In the genomic region with DNA sequence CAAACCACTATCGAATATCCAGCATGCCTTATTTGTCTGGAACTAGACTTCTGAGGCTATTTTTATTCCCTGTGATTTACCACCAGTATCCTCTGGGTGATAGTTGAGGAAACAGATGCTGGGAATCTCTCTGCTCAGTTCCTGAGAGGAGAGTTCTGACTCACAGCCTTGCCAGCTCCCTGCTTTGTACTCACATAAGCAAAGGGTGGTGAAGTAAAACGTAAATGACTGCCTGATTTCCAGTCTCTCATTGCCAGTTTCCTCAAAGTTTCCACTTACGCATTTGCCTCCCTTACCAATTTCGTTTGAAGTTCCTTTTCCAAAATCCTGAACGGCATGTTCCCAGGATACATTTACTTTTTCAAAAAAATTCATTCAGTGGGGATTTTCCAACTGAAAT, we compare ENCODE assay signal across 11 cellular contexts.
DNase-seq lines count a peak whose midpoint lies in the region; TF ChIP-seq lines count a peak whose summit lies in the region.
"Had no signal": no experiment of that assay in that cellular context is flagged by ENCODE, and none has a peak within 500 bp of the region (broad histone marks: within the 10 kb centered on the region; RNA-seq: fewer than 3 reads in every experiment).

No MANE protein-coding gene starts in this region.

- no peak for TF ChIP-seq POLR2A in adrenal gland (IDR thresholded peaks at IDR 0.05)

- H3K36me3 ChIP-seq in HEK293 (ENCODE audit: control insufficient read depth in 2 of 2, insufficient read depth in 1 of 2, low read length in 2 of 2) (no peaks in the 10 kb centered on the region), adrenal gland (replicated peaks in 1 of 2) (no peaks in the 10 kb centered on the region)
- H3K36me3 ChIP-seq: WERI-Rb-1 had no signal

- TF ChIP-seq CTCF in HEK293 (tag by site-specific recombination; IDR thresholded peaks at IDR 0.05): no peak
- peak in 1 of 6 experiments; percentile 13 for TF ChIP-seq CTCF in adrenal gland (IDR thresholded peaks at IDR 0.05)
- no peak for TF ChIP-seq CTCF in GM10266 (IDR thresholded peaks at IDR 0.05; ENCODE audit: control insufficient read depth, insufficient read depth, low read depth, missing control alignments)

- H3K9me3 ChIP-seq in HEK293 (ENCODE audit: control insufficient read depth, insufficient read depth, low read depth, low read length) (no peaks in the 10 kb centered on the region), adrenal gland (replicated peaks in 1 of 3) (no peaks in the 10 kb centered on the region)

- no peaks in the 10 kb centered on the region for H3K4me1 ChIP-seq in HEK293 (ENCODE audit: control insufficient read depth, insufficient read depth, low read length)
- peaks cover 0 to 2% of the 10 kb centered on the region in 2 donors for H3K4me1 ChIP-seq in adrenal gland (replicated peaks in 1 of 2)

- peaks cover 14% of the 10 kb centered on the region for H3K27me3 ChIP-seq in adrenal gland

- H3K27ac ChIP-seq in HEK293 (ENCODE audit: extremely low read depth, low read depth, low read length): no peak overlapping the region
- no peak overlapping the region for H3K27ac ChIP-seq in adrenal gland
- H3K27ac ChIP-seq: WERI-Rb-1 had no signal

- peak; percentile 87 for DNase-seq in ACHN
- peak in 5 of 7 donors; percentile 23 to 60 (median 30) for DNase-seq in adrenal gland
- peak; percentile 43 for DNase-seq in iPS-NIHi7 (ENCODE audit: extremely low spot score)
- DNase-seq in hippocampal formation (lab: John Stamatoyannopoulos, UW): no peak
- no peak for DNase-seq in NCI-H1048 (lab: John Stamatoyannopoulos, UW)
- no peak for DNase-seq in foreskin melanocyte
- DNase-seq in GM10266 (ENCODE audit: extremely low spot score): no peak
- DNase-seq: activated naive CD4-positive, alpha-beta T cell treated with Interleukin-2 at 50 U/mL for 16 hours; NCI-H2081; WERI-Rb-1 had no signal

- intact Hi-C loops in adrenal gland (cut with DNase I): loop anchor here in 1 of 2 donors (10.0 kb wide), 1 partner anchor 329 kb away; no protein-coding TSS in a partner anchor

- in situ Hi-C loops in ACHN (cut with HindIII; ENCODE audit: low pct_ligation_motif_present, low pct_unique_long_range_greater_than_20kb, low sequenced_read_pairs): no loop called here

- 17 to 37% (median 22%) methylated on average over 5 of the region's 5 CpGs for WGBS in adrenal gland, 4 donors

- H3K4me3 ChIP-seq in HEK293 (ENCODE audit: low read depth, low read length) (no peak overlapping the region), adrenal gland (no peak overlapping the region)

- POLR2A ChIA-PET in HEK293 (lab: Yijun Ruan, JAX): no interaction called here

- CTCF ChIA-PET in HEK293 (lab: Yijun Ruan, JAX): interaction anchor here (0.5 to 1.9 kb wide), 5 partner anchors 87 to 1032 kb away, joined by 3 to 7 read pairs (median 5); no protein-coding TSS in a partner anchor

TF ChIP-seq in HEK293, 187 proteins besides CTCF, POLR2A, EP300 and RAD21:
- TF ChIP-seq EGR2 (tag by site-specific recombination; IDR thresholded peaks at IDR 0.05; ENCODE audit: low read depth): no peak
- no peak for TF ChIP-seq ZNF394 (tag by site-specific recombination; IDR thresholded peaks at IDR 0.05; ENCODE audit: borderline replicate concordance)
- TF ChIP-seq, protein P1, sequence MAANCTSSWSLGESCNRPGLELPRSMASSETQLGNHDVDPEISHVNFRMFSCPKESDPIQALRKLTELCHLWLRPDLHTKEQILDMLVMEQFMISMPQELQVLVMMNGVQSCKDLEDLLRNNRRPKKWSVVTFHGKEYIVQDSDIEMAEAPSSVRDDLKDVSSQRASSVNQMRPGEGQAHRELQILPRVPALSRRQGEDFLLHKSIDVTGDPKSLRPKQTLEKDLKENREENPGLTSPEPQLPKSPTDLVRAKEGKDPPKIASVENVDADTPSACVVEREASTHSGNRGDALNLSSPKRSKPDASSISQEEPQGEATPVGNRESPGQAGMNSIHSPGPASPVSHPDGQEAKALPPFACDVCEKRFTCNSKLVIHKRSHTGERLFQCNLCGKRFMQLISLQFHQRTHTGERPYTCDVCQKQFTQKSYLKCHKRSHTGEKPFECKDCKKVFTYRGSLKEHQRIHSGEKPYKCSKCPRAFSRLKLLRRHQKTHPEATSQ (tag by site-specific recombination; IDR thresholded peaks at IDR 0.05): no peak
- TF ChIP-seq PRDM1 (tag by site-specific recombination; IDR thresholded peaks at IDR 0.05): peak; percentile 40; the same call in 1 of the 2 replicates
- TF ChIP-seq ZNF335 (tag by site-specific recombination; conservative IDR thresholded peaks at IDR 0.05): peak; percentile 32; the same call in 1 of the 2 replicates
- no peak for TF ChIP-seq ZNF112 (tag by site-specific recombination; IDR thresholded peaks at IDR 0.05)
- TF ChIP-seq, protein P2, sequence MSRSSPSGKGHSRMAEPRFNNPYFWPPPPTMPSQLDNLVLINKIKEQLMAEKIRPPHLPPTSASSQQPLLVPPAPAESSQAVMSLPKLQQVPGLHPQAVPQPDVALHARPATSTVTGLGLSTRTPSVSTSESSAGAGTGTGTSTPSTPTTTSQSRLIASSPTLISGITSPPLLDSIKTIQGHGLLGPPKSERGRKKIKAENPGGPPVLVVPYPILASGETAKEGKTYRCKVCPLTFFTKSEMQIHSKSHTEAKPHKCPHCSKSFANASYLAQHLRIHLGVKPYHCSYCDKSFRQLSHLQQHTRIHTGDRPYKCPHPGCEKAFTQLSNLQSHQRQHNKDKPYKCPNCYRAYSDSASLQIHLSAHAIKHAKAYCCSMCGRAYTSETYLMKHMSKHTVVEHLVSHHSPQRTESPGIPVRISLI (tag by site-specific recombination; IDR thresholded peaks at IDR 0.05): no peak
TF ChIP-seq in HEK293: peak in this region for 2.

Comparison
In these comparisons a context has a peak if more than half of its experiments do, and no peak if none do; other contexts are left out.
1. DNase-seq: peak in ACHN (single experiment), adrenal gland (5 of 7) and iPS-NIHi7 (single experiment); none in hippocampal formation (0 of 2), NCI-H1048 (single experiment), foreskin melanocyte (single experiment) and GM10266 (single experiment).